Comparison of ENCODE assay signal across 8 cellular contexts in genomic region chr13:113187263-113187669, GRCh38. TPM values are rescaled to one million over a fixed set of nuclear protein-coding genes. Genes with fewer than 3 reads are reported as not detected.
DNase-seq lines count a peak whose midpoint lies in the region; ATAC-seq and TF ChIP-seq lines count a peak whose summit lies in the region.

No MANE protein-coding gene starts in this region.

- peak overlapping the region; percentile 24 for H3K4me3 ChIP-seq in MG63
- no peak overlapping the region for H3K4me3 ChIP-seq in sigmoid colon

- H3K27ac Mint-ChIP-seq in activated T-helper 1 cell treated with anti-CD3 and anti-CD28 coated beads, Interleukin-12 subunit alpha, Interleukin-12 subunit beta, Interleukin-2, Interleukin-4 antibody, amounts not matched to agents 30 ng/mL and 10 ng/mL and 1 ng/mL, durations not matched to agents 14 hours and 24 hours and 36 hours, result peak overlapping the region; percentile 56

- TF ChIP-seq EP300 in sigmoid colon (IDR thresholded peaks at IDR 0.05), result no peak

- DNase-seq in AG09319 (ENCODE audit: extremely low read depth, low read depth) (peak; percentile 95), MG63 (peak; percentile 98), glomerular visceral epithelial cell (ENCODE audit: extremely low spot score) (peak; percentile 96), sigmoid colon (peak; percentile 87), NCI-H526 (lab: John Stamatoyannopoulos, UW) (no peak), DMS79 treated with DMSO at 0.1 percent for 48 hours (lab: John Stamatoyannopoulos, UW) (no peak)
- DNase-seq in activated T-helper 1 cell treated with anti-CD3 and anti-CD28 coated beads, Interleukin-12 subunit alpha, Interleukin-12 subunit beta, Interleukin-2, Interleukin-4 antibody, amounts not matched to agents 30 ng/mL and 10 ng/mL and 1 ng/mL, durations not matched to agents 14 hours and 24 hours and 36 hours (ENCODE audit: low spot score), result no peak

- no peak for ATAC-seq in HG03469 (IDR thresholded peaks at IDR 0.05; ENCODE audit: unreplicated experiment)

- peak; percentile 2 for TF ChIP-seq CTCF in AG09319 (IDR thresholded peaks at IDR 0.05; ENCODE audit: low read depth, low read length)
- TF ChIP-seq CTCF in sigmoid colon (IDR thresholded peaks at IDR 0.05), result no peak

- intact Hi-C loops in activated T-helper 1 cell treated with anti-CD3 and anti-CD28 coated beads, Interleukin-12 subunit alpha, Interleukin-12 subunit beta, Interleukin-2, Interleukin-4 antibody, amounts not matched to agents 30 ng/mL and 10 ng/mL and 1 ng/mL, durations not matched to agents 14 hours and 24 hours and 36 hours (cut with micrococcal nuclease), result no loop called here
- intact Hi-C loops in sigmoid colon (cut with DNase I), result no loop called here

- H3K36me3 Mint-ChIP-seq in activated T-helper 1 cell treated with anti-CD3 and anti-CD28 coated beads, Interleukin-12 subunit alpha, Interleukin-12 subunit beta, Interleukin-2, Interleukin-4 antibody, amounts not matched to agents 30 ng/mL and 10 ng/mL and 1 ng/mL, durations not matched to agents 14 hours and 24 hours and 36 hours (ENCODE audit: low read depth), result peaks cover 59% of the 10 kb centered on the region

- H3K27ac ChIP-seq in sigmoid colon, result peak overlapping the region in 1 of 4 donors; percentile 61

- no peaks in the 10 kb centered on the region for H3K4me1 ChIP-seq in sigmoid colon

- no peak for TF ChIP-seq POLR2A in sigmoid colon (IDR thresholded peaks at IDR 0.05)

- H3K36me3 ChIP-seq in MG63 (peaks cover 86% of the 10 kb centered on the region), sigmoid colon (peaks cover 0 to 84% (median 24%) of the 10 kb centered on the region in 4 donors)

- H3K27me3 Mint-ChIP-seq in activated T-helper 1 cell treated with anti-CD3 and anti-CD28 coated beads, Interleukin-12 subunit alpha, Interleukin-12 subunit beta, Interleukin-2, Interleukin-4 antibody, amounts not matched to agents 30 ng/mL and 10 ng/mL and 1 ng/mL, durations not matched to agents 14 hours and 24 hours and 36 hours (ENCODE audit: insufficient read depth), result no peaks in the 10 kb centered on the region

- H3K4me3 Mint-ChIP-seq in activated T-helper 1 cell treated with anti-CD3 and anti-CD28 coated beads, Interleukin-12 subunit alpha, Interleukin-12 subunit beta, Interleukin-2, Interleukin-4 antibody, amounts not matched to agents 30 ng/mL and 10 ng/mL and 1 ng/mL, durations not matched to agents 14 hours and 24 hours and 36 hours, result no peak overlapping the region

- H3K27me3 ChIP-seq in MG63 (no peaks in the 10 kb centered on the region), sigmoid colon (no peaks in the 10 kb centered on the region)

- H3K4me1 Mint-ChIP-seq in activated T-helper 1 cell treated with anti-CD3 and anti-CD28 coated beads, Interleukin-12 subunit alpha, Interleukin-12 subunit beta, Interleukin-2, Interleukin-4 antibody, amounts not matched to agents 30 ng/mL and 10 ng/mL and 1 ng/mL, durations not matched to agents 14 hours and 24 hours and 36 hours (ENCODE audit: low read depth), result peaks cover 43% of the 10 kb centered on the region

- no peaks in the 10 kb centered on the region for H3K9me3 ChIP-seq in MG63
- no peaks in the 10 kb centered on the region for H3K9me3 ChIP-seq in sigmoid colon

- WGBS in sigmoid colon, 2 donors, result 73 to 79% methylated on average over 9 of the region's 9 CpGs

- H3K9me3 Mint-ChIP-seq in activated T-helper 1 cell treated with anti-CD3 and anti-CD28 coated beads, Interleukin-12 subunit alpha, Interleukin-12 subunit beta, Interleukin-2, Interleukin-4 antibody, amounts not matched to agents 30 ng/mL and 10 ng/mL and 1 ng/mL, durations not matched to agents 14 hours and 24 hours and 36 hours, result no peaks in the 10 kb centered on the region

RNA-seq across cellular contexts. Expression of gene PCID2, which starts 21.2 kb away (rescaled TPM):
- 74.5 and 106 TPM in 2 replicates for total RNA-seq in MG63 (2014; rRNA removed; shearing (Covaris generic); ENCODE audit: low replicate concordance)
- 71.5 and 78.9 TPM in 2 replicates for total RNA-seq in activated T-helper 1 cell treated with anti-CD3 and anti-CD28 coated beads, Interleukin-12 subunit alpha, Interleukin-12 subunit beta, Interleukin-2, Interleukin-4 antibody, amounts not matched to agents 30 ng/mL and 10 ng/mL and 1 ng/mL, durations not matched to agents 14 hours and 24 hours and 36 hours
- 10 to 100 TPM; 44.1 to 70.9 (median 54.8) TPM for total RNA-seq in sigmoid colon
- polyA plus RNA-seq in sigmoid colon, result 10 to 100 TPM; 18.0 to 32.5 (median 22.4) TPM

RNA-seq across cellular contexts. Expression of gene CUL4A, which starts 22.1 kb away (rescaled TPM):
- total RNA-seq in MG63 (2014; rRNA removed; shearing (Covaris generic); ENCODE audit: low replicate concordance), result 157 and 2,206 TPM in 2 replicates
- 86.5 and 89.9 TPM in 2 replicates for total RNA-seq in activated T-helper 1 cell treated with anti-CD3 and anti-CD28 coated beads, Interleukin-12 subunit alpha, Interleukin-12 subunit beta, Interleukin-2, Interleukin-4 antibody, amounts not matched to agents 30 ng/mL and 10 ng/mL and 1 ng/mL, durations not matched to agents 14 hours and 24 hours and 36 hours
- total RNA-seq in sigmoid colon, result 100 to 1,000 TPM in 1 of 4 donors, 10 to 100 TPM in 3; 72.6 to 115 (median 80.7) TPM
- 10 to 100 TPM; 22.2 to 38.5 (median 22.2) TPM for polyA plus RNA-seq in sigmoid colon

RNA-seq across cellular contexts. Expression of gene PROZ, which starts 28.8 kb away (rescaled TPM):
- not detected in 2 replicates for total RNA-seq in MG63 (2014; rRNA removed; shearing (Covaris generic); ENCODE audit: low replicate concordance)
- not detected in 2 replicates for total RNA-seq in activated T-helper 1 cell treated with anti-CD3 and anti-CD28 coated beads, Interleukin-12 subunit alpha, Interleukin-12 subunit beta, Interleukin-2, Interleukin-4 antibody, amounts not matched to agents 30 ng/mL and 10 ng/mL and 1 ng/mL, durations not matched to agents 14 hours and 24 hours and 36 hours
- not detected for total RNA-seq in sigmoid colon
- under 1 TPM in 1 of 3 donors, not detected in 2; 0.10 TPM for polyA plus RNA-seq in sigmoid colon

Comparison
In these comparisons a context has a peak if more than half of its experiments do, and no peak if none do; other contexts are left out.
1. DNase-seq: peak in AG09319 (single experiment), MG63 (single experiment), glomerular visceral epithelial cell (single experiment) and sigmoid colon (single experiment); none in activated T-helper 1 cell treated with anti-CD3 and anti-CD28 coated beads, Interleukin-12 subunit alpha, Interleukin-12 subunit beta, Interleukin-2, Interleukin-4 antibody, amounts not matched to agents 30 ng/mL and 10 ng/mL and 1 ng/mL, durations not matched to agents 14 hours and 24 hours and 36 hours (single experiment), NCI-H526 (0 of 2) and DMS79 treated with DMSO at 0.1 percent for 48 hours (single experiment).